ENCODE assay signal across 10 cellular contexts in genomic region chr5:124659798-124660197, GRCh38.
DNase-seq lines count a peak whose midpoint lies in the region; ATAC-seq and TF ChIP-seq lines count a peak whose summit lies in the region.
"Had no signal": no experiment of that assay in that cellular context is flagged by ENCODE, and none has a peak within 500 bp of the region (broad histone marks: within the 10 kb centered on the region; RNA-seq: fewer than 3 reads in every experiment).

No MANE protein-coding gene starts in this region.

- H3K27ac Mint-ChIP-seq in progenitor cell of endocrine pancreas: peak overlapping the region; percentile 97

- ATAC-seq in HG03565 (IDR thresholded peaks at IDR 0.05; ENCODE audit: unreplicated experiment) (no peak), HG02973 (IDR thresholded peaks at IDR 0.05; ENCODE audit: unreplicated experiment) (no peak), HG02623 (IDR thresholded peaks at IDR 0.05; ENCODE audit: unreplicated experiment) (no peak)
- ATAC-seq: esophagus mucosa had no signal

- peaks cover 2% of the 10 kb centered on the region for H3K36me3 Mint-ChIP-seq in progenitor cell of endocrine pancreas (ENCODE audit: insufficient read depth)

- peaks cover 100% of the 10 kb centered on the region for H3K4me1 ChIP-seq in DOHH2 (ENCODE audit: control insufficient read depth, low read length)

- no peaks in the 10 kb centered on the region; the same call in 1 of the 2 replicates for H3K36me3 ChIP-seq in DOHH2 (ENCODE audit: control insufficient read depth, low read length)

- H3K27ac ChIP-seq in DOHH2 (ENCODE audit: low read depth, low read length): peak overlapping the region; percentile 89

- no peaks in the 10 kb centered on the region for H4K20me1 ChIP-seq in DOHH2 (ENCODE audit: control insufficient read depth, insufficient read depth, low read depth, low read length)

- no peak for TF ChIP-seq CTCF in DOHH2 (IDR thresholded peaks at IDR 0.05; ENCODE audit: low read depth, low read length, poor library complexity, severe bottlenecking)
- TF ChIP-seq CTCF in progenitor cell of endocrine pancreas (IDR thresholded peaks at IDR 0.05; ENCODE audit: unreplicated experiment): no peak

- peaks cover 100% of the 10 kb centered on the region for H3K79me2 ChIP-seq in DOHH2 (ENCODE audit: control insufficient read depth, low read length)

- peaks cover 28% of the 10 kb centered on the region for H3F3A ChIP-seq in DOHH2 (ENCODE audit: control insufficient read depth, insufficient read depth)

- peaks cover 71% of the 10 kb centered on the region for H3K4me1 Mint-ChIP-seq in progenitor cell of endocrine pancreas (ENCODE audit: low read depth)

- H3K27me3 Mint-ChIP-seq in progenitor cell of endocrine pancreas: no peaks in the 10 kb centered on the region

- peak overlapping the region; percentile 86 for H3K4me2 ChIP-seq in DOHH2 (ENCODE audit: low read length)

- H3K9me3 Mint-ChIP-seq in progenitor cell of endocrine pancreas (ENCODE audit: low read depth): no peaks in the 10 kb centered on the region

- DNase-seq in NCI-H446 treated with DMSO at 0.1 percent for 48 hours (lab: John Stamatoyannopoulos, UW) (peak; percentile 41), dermis blood vessel endothelial cell (peak; percentile 42), progenitor cell of endocrine pancreas (ENCODE audit: low spot score, unreplicated experiment) (no peak)
- no peak for DNase-seq in activated T-cell treated with anti-CD3 and anti-CD28 coated beads, Interleukin-2, amount 50 U/mL, for 48 hours
- DNase-seq: amygdala had no signal

- H3K9me3 ChIP-seq in DOHH2 (ENCODE audit: control insufficient read depth, insufficient read depth, low read length): no peaks in the 10 kb centered on the region

- H3K27me3 ChIP-seq in DOHH2 (ENCODE audit: control insufficient read depth, low read length): no peaks in the 10 kb centered on the region

- H3K4me3 ChIP-seq in DOHH2 (ENCODE audit: low read length): peak overlapping the region; percentile 60

- peak overlapping the region; percentile 32 for H3K4me3 Mint-ChIP-seq in progenitor cell of endocrine pancreas (ENCODE audit: low read depth)

- H3K9me2 ChIP-seq in DOHH2 (replicated peaks; ENCODE audit: control insufficient read depth, low read length): no peaks in the 10 kb centered on the region

Comparison
In these comparisons a context has a peak if more than half of its experiments do, and no peak if none do; other contexts are left out.
1. DNase-seq: peak in NCI-H446 treated with DMSO at 0.1 percent for 48 hours (single experiment) and dermis blood vessel endothelial cell (single experiment); none in progenitor cell of endocrine pancreas (single experiment) and activated T-cell treated with anti-CD3 and anti-CD28 coated beads, Interleukin-2, amount 50 U/mL, for 48 hours (0 of 2).